In genomic region chr16:47666434-47666833, GRCh38 we compare ENCODE assay signal across 22 cellular contexts.
DNase-seq lines count a peak whose midpoint lies in the region; FAIRE-seq and TF ChIP-seq lines count a peak whose summit lies in the region.
"Had no signal": no experiment of that assay in that cellular context is flagged by ENCODE, and none has a peak within 500 bp of the region (broad histone marks: within the 10 kb centered on the region; RNA-seq: fewer than 3 reads in every experiment).

No MANE protein-coding gene starts in this region.

- H3K27ac ChIP-seq in mesenchymal stem cell (ENCODE audit: low read length, poor library complexity, severe bottlenecking) (no peak overlapping the region), osteoblast (ENCODE audit: low read depth, low read length) (no peak overlapping the region)
- H3K27ac ChIP-seq: BLaER1 treated with 17β-estradiol and CSF1 and Interleukin-3, amounts not matched to agents 10 nM and 100 nM had no signal

- no peaks in the 10 kb centered on the region for H3K79me2 ChIP-seq in osteoblast (ENCODE audit: insufficient read depth, low read length)

- H2AK5ac ChIP-seq in mesenchymal stem cell (ENCODE audit: low read length, severe bottlenecking): no peak overlapping the region

- H2BK15ac ChIP-seq in mesenchymal stem cell (ENCODE audit: low read depth, poor library complexity, severe bottlenecking): no peak overlapping the region

- H3K9me3 ChIP-seq in mesenchymal stem cell (ENCODE audit: control insufficient read depth, low read length): no peaks in the 10 kb centered on the region
- no peaks in the 10 kb centered on the region for H3K9me3 ChIP-seq in osteoblast (ENCODE audit: low read depth, low read length)
- H3K9me3 ChIP-seq: BLaER1 treated with 17β-estradiol and CSF1 and Interleukin-3, amounts not matched to agents 10 nM and 100 nM; HAP-1 had no signal

- FAIRE-seq in bronchial epithelial cell (lab: Jason Lieb, UNC): peak; percentile 23
- FAIRE-seq: G401.6, GM12891, GM19239, H1 had no signal

- no peak overlapping the region for H3K4me3 ChIP-seq in bronchial epithelial cell (ENCODE audit: low read depth, low read length)
- no peak overlapping the region for H3K4me3 ChIP-seq in mesenchymal stem cell (ENCODE audit: insufficient read depth in 1 of 2, low read depth in 1 of 2, low read length in 2 of 2)
- no peak overlapping the region for H3K4me3 ChIP-seq in osteoblast (ENCODE audit: insufficient read depth, low read length)
- H3K4me3 ChIP-seq: BLaER1 treated with 17β-estradiol and CSF1 and Interleukin-3, amounts not matched to agents 10 nM and 100 nM; HAP-1 had no signal

- H2BK5ac ChIP-seq in mesenchymal stem cell (ENCODE audit: low read depth, low read length, poor library complexity, severe bottlenecking): no peak overlapping the region

- H3K27ac Mint-ChIP-seq in activated naive CD8-positive, alpha-beta T cell treated with anti-CD3 and anti-CD28 coated beads for 36 hours: no peak overlapping the region
- H3K27ac Mint-ChIP-seq: B cell had no signal

- peaks cover 2% of the 10 kb centered on the region for H3K4me1 ChIP-seq in mesenchymal stem cell (ENCODE audit: control insufficient read depth, insufficient read depth, low read depth, low read length)
- no peaks in the 10 kb centered on the region for H3K4me1 ChIP-seq in osteoblast (ENCODE audit: insufficient read depth, low read length)
- H3K4me1 ChIP-seq: BLaER1 treated with 17β-estradiol and CSF1 and Interleukin-3, amounts not matched to agents 10 nM and 100 nM; HAP-1 had no signal

- H4K91ac ChIP-seq in mesenchymal stem cell (ENCODE audit: low read length): no peak overlapping the region

- H3K4me2 ChIP-seq in mesenchymal stem cell (ENCODE audit: low read length, poor library complexity, severe bottlenecking) (no peak overlapping the region), osteoblast (ENCODE audit: insufficient read depth, low read length) (no peak overlapping the region)
- H3K4me2 ChIP-seq: BLaER1 treated with 17β-estradiol and CSF1 and Interleukin-3, amounts not matched to agents 10 nM and 100 nM had no signal

- H3K27me3 Mint-ChIP-seq in activated naive CD8-positive, alpha-beta T cell treated with anti-CD3 and anti-CD28 coated beads for 36 hours: no peaks in the 10 kb centered on the region
- H3K27me3 Mint-ChIP-seq: B cell; CD8-positive, alpha-beta memory T cell had no signal

- peaks cover 5% of the 10 kb centered on the region for H3K79me1 ChIP-seq in mesenchymal stem cell (replicated peaks; ENCODE audit: low read length, poor library complexity, severe bottlenecking)

- no peak overlapping the region for H2AFZ ChIP-seq in mesenchymal stem cell (ENCODE audit: low read depth, low read length)
- H2AFZ ChIP-seq in osteoblast (ENCODE audit: low read length): no peak overlapping the region

- H2BK12ac ChIP-seq in mesenchymal stem cell (ENCODE audit: low read length in 2 of 2): no peak overlapping the region

- H3K36me3 Mint-ChIP-seq in activated naive CD8-positive, alpha-beta T cell treated with anti-CD3 and anti-CD28 coated beads for 36 hours: peaks cover 6% of the 10 kb centered on the region

- H2BK120ac ChIP-seq in mesenchymal stem cell (ENCODE audit: low read depth, low read length): no peak overlapping the region

- 76% methylated on average over 3 of the region's 3 CpGs for WGBS in mesenchymal stem cell

- H3K27me3 ChIP-seq in bronchial epithelial cell (ENCODE audit: control insufficient read depth, insufficient read depth, low read length) (no peaks in the 10 kb centered on the region), mesenchymal stem cell (ENCODE audit: control insufficient read depth in 1 of 2, insufficient read depth in 1 of 2, low read length in 2 of 2) (no peaks in the 10 kb centered on the region), osteoblast (ENCODE audit: insufficient read depth, low read length) (no peaks in the 10 kb centered on the region)
- H3K27me3 ChIP-seq: BLaER1 treated with 17β-estradiol and CSF1 and Interleukin-3, amounts not matched to agents 10 nM and 100 nM had no signal

- no peak for TF ChIP-seq CTCF in bronchial epithelial cell (IDR thresholded peaks at IDR 0.05; ENCODE audit: insufficient read depth, low read length, severe bottlenecking)
- no peak for TF ChIP-seq CTCF in osteoblast (IDR thresholded peaks at IDR 0.05; ENCODE audit: extremely low read depth, low read depth, low read length)

- H3K4ac ChIP-seq in mesenchymal stem cell (ENCODE audit: low read depth in 1 of 2, low read length in 2 of 2): no peak overlapping the region

- peak overlapping the region; percentile 4 for H4K8ac ChIP-seq in mesenchymal stem cell (ENCODE audit: low read length)

- no peaks in the 10 kb centered on the region for H3K4me1 Mint-ChIP-seq in activated naive CD8-positive, alpha-beta T cell treated with anti-CD3 and anti-CD28 coated beads for 36 hours
- H3K4me1 Mint-ChIP-seq: B cell had no signal

- H4K20me1 ChIP-seq in osteoblast (ENCODE audit: insufficient read depth, low read length): no peaks in the 10 kb centered on the region
- H4K20me1 ChIP-seq: BLaER1 treated with 17β-estradiol and CSF1 and Interleukin-3, amounts not matched to agents 10 nM and 100 nM had no signal

- H3K36me3 ChIP-seq in bronchial epithelial cell (ENCODE audit: control insufficient read depth, insufficient read depth, low read length) (peaks cover 2% of the 10 kb centered on the region), mesenchymal stem cell (ENCODE audit: control insufficient read depth in 1 of 2, insufficient read depth in 2 of 2, low read depth in 1 of 2, low read length in 2 of 2) (peaks cover 4 to 34% of the 10 kb centered on the region in 2 experiments), osteoblast (ENCODE audit: insufficient read depth, low read length) (peaks cover 6% of the 10 kb centered on the region)

- H3K4me3 Mint-ChIP-seq in activated naive CD8-positive, alpha-beta T cell treated with anti-CD3 and anti-CD28 coated beads for 36 hours: no peak overlapping the region
- H3K4me3 Mint-ChIP-seq: B cell; CD8-positive, alpha-beta memory T cell had no signal

- no peaks in the 10 kb centered on the region for H3K9me3 Mint-ChIP-seq in activated naive CD8-positive, alpha-beta T cell treated with anti-CD3 and anti-CD28 coated beads for 36 hours
- H3K9me3 Mint-ChIP-seq: CD8-positive, alpha-beta memory T cell had no signal

- H3K14ac ChIP-seq in mesenchymal stem cell (ENCODE audit: low read length in 2 of 2): no peak overlapping the region

- no peak overlapping the region for H3K9ac ChIP-seq in mesenchymal stem cell (ENCODE audit: low read length)
- H3K9ac ChIP-seq: BLaER1 treated with 17β-estradiol and CSF1 and Interleukin-3, amounts not matched to agents 10 nM and 100 nM had no signal

- peak; percentile 2 for DNase-seq in ELF-1 (ENCODE audit: low read depth, low spot score)
- DNase-seq in bronchial epithelial cell (ENCODE audit: low read depth): no peak
- DNase-seq in mesenchymal stem cell: no peak
- peak; percentile 15 for DNase-seq in osteoblast (ENCODE audit: insufficient read length, low spot score, missing footprints)
- no peak for DNase-seq in stimulated activated naive CD4-positive, alpha-beta T cell treated with Interleukin-2 at 50 U/mL for 16 hours (lab: John Stamatoyannopoulos, UW)
- no peak for DNase-seq in NCI-H2171 (lab: John Stamatoyannopoulos, UW)
- no peak for DNase-seq in NCI-H1694 (lab: John Stamatoyannopoulos, UW)
- no peak for DNase-seq in activated naive CD8-positive, alpha-beta T cell treated with anti-CD3 and anti-CD28 coated beads for 36 hours
- DNase-seq: 8988T; CD8-positive, alpha-beta memory T cell; COR-L47; DMS 273 treated with DMSO at 0.1 percent for 48 hours; DMS53; DND-41; EL had no signal

- H3K23ac ChIP-seq in mesenchymal stem cell (ENCODE audit: low read length in 2 of 2): no peak overlapping the region

- no peak overlapping the region for H3K18ac ChIP-seq in mesenchymal stem cell (ENCODE audit: low read depth in 1 of 2, low read length in 2 of 2)

Comparison
In these comparisons a context has a peak if more than half of its experiments do, and no peak if none do; other contexts are left out.
1. DNase-seq: peak in ELF-1 (single experiment) and osteoblast (single experiment); none in bronchial epithelial cell (single experiment), mesenchymal stem cell (single experiment), stimulated activated naive CD4-positive, alpha-beta T cell treated with Interleukin-2 at 50 U/mL for 16 hours (single experiment), NCI-H2171 (single experiment), NCI-H1694 (single experiment) and activated naive CD8-positive, alpha-beta T cell treated with anti-CD3 and anti-CD28 coated beads for 36 hours (single experiment).